10 cellular contexts compared by ENCODE assay signal in the genomic region with DNA sequence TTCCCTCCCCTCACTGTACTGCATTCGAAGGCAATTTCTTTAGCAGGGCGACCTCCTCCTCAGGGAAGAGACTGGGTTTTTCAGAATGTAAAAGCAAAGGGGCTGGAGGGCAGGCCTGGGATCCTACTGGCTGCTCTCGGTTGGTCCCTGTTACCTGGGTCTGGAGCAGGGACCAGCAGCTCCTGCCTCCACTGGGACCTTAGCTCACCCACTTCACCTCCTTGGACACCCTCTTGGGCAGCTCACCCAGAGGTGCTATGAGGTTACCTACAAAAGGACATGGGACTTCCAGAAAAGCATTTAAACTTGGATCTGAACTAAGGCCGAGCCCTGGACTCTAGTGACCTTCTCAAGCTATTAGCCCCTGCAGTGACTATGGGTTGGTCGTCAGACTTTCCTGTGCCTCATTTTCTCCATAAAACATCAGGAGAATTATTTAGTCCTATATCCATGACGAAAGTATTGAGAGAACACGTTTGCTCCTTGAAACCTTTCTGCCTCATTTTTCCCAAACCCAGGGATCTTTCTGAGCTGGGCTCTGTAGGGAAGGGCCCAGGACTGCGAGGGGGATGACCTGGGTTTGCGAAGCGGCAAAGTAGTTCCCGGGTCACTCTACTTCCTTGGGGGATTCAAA.
DNase-seq lines count a peak whose midpoint lies in the region; ATAC-seq lines count a peak whose summit lies in the region.
"Had no signal": no experiment of that assay in that cellular context is flagged by ENCODE, and none has a peak within 500 bp of the region (broad histone marks: within the 10 kb centered on the region; RNA-seq: fewer than 3 reads in every experiment).

No MANE protein-coding gene starts in this region.

- CTCF ChIA-PET in activated CD8-positive, alpha-beta T cell treated with anti-CD3 and anti-CD28 coated beads, Interleukin-2, amount 10 ng/mL, durations not matched to agents 7 days and 5 days (lab: Charles Lee) = interaction anchor here (1.6 to 2.5 kb wide), 2 partner anchors 54 to 411 kb away, joined by 6 to 9 read pairs; no protein-coding TSS in a partner anchor

- H3K4me3 ChIP-seq in iPS-18a (ENCODE audit: low read length) = peak overlapping the region; percentile 23

- no peaks in the 10 kb centered on the region for H3K9me3 Mint-ChIP-seq in T-helper 2 cell treated with Interferon-gamma antibody and Interleukin-4, amounts not matched to agents 5 μg/mL and 100 μg/mL, for 36 hours
- no peaks in the 10 kb centered on the region for H3K9me3 Mint-ChIP-seq in activated CD8-positive, alpha-beta T cell treated with anti-CD3 and anti-CD28 coated beads, Interleukin-2, amount 10 ng/mL, durations not matched to agents 7 days and 5 days (ENCODE audit: insufficient read depth)
- no peaks in the 10 kb centered on the region for H3K9me3 Mint-ChIP-seq in stimulated activated naive CD8-positive, alpha-beta T cell treated with anti-CD3 and anti-CD28 coated beads, Interleukin-15, amount 100 ng/mL, for 72 hours

- H3K27me3 ChIP-seq in iPS-18a (ENCODE audit: control insufficient read depth, insufficient read depth, low read length) = peaks cover 87% of the 10 kb centered on the region

- DNase-seq in T-helper 2 cell treated with Interferon-gamma antibody and Interleukin-4, amounts not matched to agents 5 μg/mL and 100 μg/mL, for 36 hours (ENCODE audit: low spot score) = no peak
- DNase-seq in T-helper 2 cell (no peak), Ammon's horn (ENCODE audit: low spot score) (no peak), HCEC 1CT (no peak)
- no peak for DNase-seq in activated CD8-positive, alpha-beta T cell treated with anti-CD3 and anti-CD28 coated beads, Interleukin-2, amount 10 ng/mL, durations not matched to agents 7 days and 5 days
- DNase-seq in stimulated activated naive CD8-positive, alpha-beta T cell treated with anti-CD3 and anti-CD28 coated beads, Interleukin-15, amount 100 ng/mL, for 72 hours = no peak
- DNase-seq: Kasumi-1 had no signal

- peak overlapping the region; percentile 81 for H3K4me3 Mint-ChIP-seq in T-helper 2 cell treated with Interferon-gamma antibody and Interleukin-4, amounts not matched to agents 5 μg/mL and 100 μg/mL, for 36 hours
- H3K4me3 Mint-ChIP-seq in activated CD8-positive, alpha-beta T cell treated with anti-CD3 and anti-CD28 coated beads, Interleukin-2, amount 10 ng/mL, durations not matched to agents 7 days and 5 days = peak overlapping the region; percentile 49
- peak overlapping the region; percentile 82 to 89 for H3K4me3 Mint-ChIP-seq in stimulated activated naive CD8-positive, alpha-beta T cell treated with anti-CD3 and anti-CD28 coated beads, Interleukin-15, amount 100 ng/mL, for 72 hours

- H3K36me3 Mint-ChIP-seq in T-helper 2 cell treated with Interferon-gamma antibody and Interleukin-4, amounts not matched to agents 5 μg/mL and 100 μg/mL, for 36 hours (ENCODE audit: low read depth) = peaks cover 2% of the 10 kb centered on the region
- H3K36me3 Mint-ChIP-seq in activated CD8-positive, alpha-beta T cell treated with anti-CD3 and anti-CD28 coated beads, Interleukin-2, amount 10 ng/mL, durations not matched to agents 7 days and 5 days (ENCODE audit: low read depth) = no peaks in the 10 kb centered on the region

- peaks cover 79% of the 10 kb centered on the region for H3K27me3 Mint-ChIP-seq in T-helper 2 cell treated with Interferon-gamma antibody and Interleukin-4, amounts not matched to agents 5 μg/mL and 100 μg/mL, for 36 hours (ENCODE audit: low read depth)
- peaks cover 70% of the 10 kb centered on the region for H3K27me3 Mint-ChIP-seq in activated CD8-positive, alpha-beta T cell treated with anti-CD3 and anti-CD28 coated beads, Interleukin-2, amount 10 ng/mL, durations not matched to agents 7 days and 5 days (ENCODE audit: low read depth)
- peaks cover 90% of the 10 kb centered on the region for H3K27me3 Mint-ChIP-seq in stimulated activated naive CD8-positive, alpha-beta T cell treated with anti-CD3 and anti-CD28 coated beads, Interleukin-15, amount 100 ng/mL, for 72 hours

- H3K27ac ChIP-seq in iPS-18a (ENCODE audit: low read length) = no peak overlapping the region

- no peak for ATAC-seq in activated CD8-positive, alpha-beta T cell treated with anti-CD3 and anti-CD28 coated beads, Interleukin-2, amount 10 ng/mL, durations not matched to agents 7 days and 5 days
- ATAC-seq in stimulated activated naive CD8-positive, alpha-beta T cell treated with anti-CD3 and anti-CD28 coated beads, Interleukin-15, amount 100 ng/mL, for 72 hours = no peak
- ATAC-seq in HG03432 (IDR thresholded peaks at IDR 0.05; ENCODE audit: unreplicated experiment) = no peak

- no peak overlapping the region for H3K27ac Mint-ChIP-seq in T-helper 2 cell treated with Interferon-gamma antibody and Interleukin-4, amounts not matched to agents 5 μg/mL and 100 μg/mL, for 36 hours
- no peak overlapping the region for H3K27ac Mint-ChIP-seq in activated CD8-positive, alpha-beta T cell treated with anti-CD3 and anti-CD28 coated beads, Interleukin-2, amount 10 ng/mL, durations not matched to agents 7 days and 5 days
- no peak overlapping the region for H3K27ac Mint-ChIP-seq in stimulated activated naive CD8-positive, alpha-beta T cell treated with anti-CD3 and anti-CD28 coated beads, Interleukin-15, amount 100 ng/mL, for 72 hours

- H3K9ac ChIP-seq in iPS-18a (ENCODE audit: low read length) = no peak overlapping the region

- peaks cover 27% of the 10 kb centered on the region for H3K4me1 Mint-ChIP-seq in T-helper 2 cell treated with Interferon-gamma antibody and Interleukin-4, amounts not matched to agents 5 μg/mL and 100 μg/mL, for 36 hours (ENCODE audit: low read depth)
- peaks cover 31% of the 10 kb centered on the region for H3K4me1 Mint-ChIP-seq in activated CD8-positive, alpha-beta T cell treated with anti-CD3 and anti-CD28 coated beads, Interleukin-2, amount 10 ng/mL, durations not matched to agents 7 days and 5 days (ENCODE audit: low read depth)
- peaks cover 39% of the 10 kb centered on the region for H3K4me1 Mint-ChIP-seq in stimulated activated naive CD8-positive, alpha-beta T cell treated with anti-CD3 and anti-CD28 coated beads, Interleukin-15, amount 100 ng/mL, for 72 hours

- POLR2A ChIA-PET in activated CD8-positive, alpha-beta T cell treated with anti-CD3 and anti-CD28 coated beads, Interleukin-2, amount 10 ng/mL, durations not matched to agents 7 days and 5 days (lab: Charles Lee) = no interaction called here

- no peaks in the 10 kb centered on the region for H3K9me3 ChIP-seq in iPS-18a (ENCODE audit: control insufficient read depth, low read depth, low read length)
- H3K9me3 ChIP-seq: A549 had no signal

- no peaks in the 10 kb centered on the region for H3K4me1 ChIP-seq in iPS-18a (ENCODE audit: control insufficient read depth, low read depth, low read length)

- no peaks in the 10 kb centered on the region for H3K36me3 ChIP-seq in iPS-18a (ENCODE audit: control insufficient read depth, low read depth, low read length)
